In genomic region chr16:20781697-20782096, GRCh38 we compare ENCODE assay signal across 20 cellular contexts.
"Had no signal": no experiment of that assay in that cellular context is flagged by ENCODE, and none has a peak within 500 bp of the region (broad histone marks: within the 10 kb centered on the region; RNA-seq: fewer than 3 reads in every experiment).

No MANE protein-coding gene starts in this region.

- DNase-seq: activated CD4-positive, alpha-beta T cell treated with anti-CD3 and anti-CD28 coated beads for 4 hours; activated CD4-positive, CD25-positive, alpha-beta regulatory T cell; activated CD8-positive, alpha-beta memory T cell treated with anti-CD3 and anti-CD28 coated beads, Interleukin-2, amount 10 ng/mL, durations not matched to agents 7 days and 5 days; activated CD8-positive, alpha-beta T cell treated with anti-CD3 and anti-CD28 coated beads for 36 hours; activated gamma-delta T cell; anterior cingulate cortex; body of pancreas; erythroblast; foreskin melanocyte; midbrain; natural killer cell; stimulated activated CD4-positive, alpha-beta T cell treated with anti-CD3 and anti-CD28 coated beads, Interleukin-4, amount 100 ng/mL, for 1 hour; stimulated activated naive CD4-positive, alpha-beta T cell treated with Interleukin-2 at 50 U/mL for 16 hours; T1000; upper lobe of left lung had no signal

- H3K27ac ChIP-seq: body of pancreas, cardiac muscle cell, prostate gland, thoracic aorta, upper lobe of left lung had no signal

- H3K36me3 ChIP-seq: cardiac muscle cell, prostate gland, thoracic aorta had no signal

- H3K9me3 ChIP-seq: body of pancreas, prostate gland, thoracic aorta, upper lobe of left lung had no signal

- H3K4me1 ChIP-seq: body of pancreas, prostate gland, upper lobe of left lung had no signal

- ATAC-seq: activated CD8-positive, alpha-beta memory T cell treated with anti-CD3 and anti-CD28 coated beads, Interleukin-2, amount 10 ng/mL, durations not matched to agents 7 days and 5 days; activated CD8-positive, alpha-beta T cell treated with anti-CD3 and anti-CD28 coated beads for 36 hours; body of pancreas; left lobe of liver; natural killer cell had no signal

- H3K4me3 ChIP-seq: body of pancreas, cardiac muscle cell, lung, prostate gland, thoracic aorta, upper lobe of left lung had no signal

- H3K27me3 ChIP-seq: body of pancreas, cardiac muscle cell, upper lobe of left lung had no signal
